In genomic region chr4:116788723-116789122, GRCh38 we compare ENCODE assay signal across 1 cellular context.
TF ChIP-seq lines count a peak whose summit lies in the region.

No MANE protein-coding gene starts in this region.

TF ChIP-seq in H1, 55 proteins besides CTCF, POLR2A, EP300 and RAD21 (continued from another document):
- TF ChIP-seq, protein P1, sequence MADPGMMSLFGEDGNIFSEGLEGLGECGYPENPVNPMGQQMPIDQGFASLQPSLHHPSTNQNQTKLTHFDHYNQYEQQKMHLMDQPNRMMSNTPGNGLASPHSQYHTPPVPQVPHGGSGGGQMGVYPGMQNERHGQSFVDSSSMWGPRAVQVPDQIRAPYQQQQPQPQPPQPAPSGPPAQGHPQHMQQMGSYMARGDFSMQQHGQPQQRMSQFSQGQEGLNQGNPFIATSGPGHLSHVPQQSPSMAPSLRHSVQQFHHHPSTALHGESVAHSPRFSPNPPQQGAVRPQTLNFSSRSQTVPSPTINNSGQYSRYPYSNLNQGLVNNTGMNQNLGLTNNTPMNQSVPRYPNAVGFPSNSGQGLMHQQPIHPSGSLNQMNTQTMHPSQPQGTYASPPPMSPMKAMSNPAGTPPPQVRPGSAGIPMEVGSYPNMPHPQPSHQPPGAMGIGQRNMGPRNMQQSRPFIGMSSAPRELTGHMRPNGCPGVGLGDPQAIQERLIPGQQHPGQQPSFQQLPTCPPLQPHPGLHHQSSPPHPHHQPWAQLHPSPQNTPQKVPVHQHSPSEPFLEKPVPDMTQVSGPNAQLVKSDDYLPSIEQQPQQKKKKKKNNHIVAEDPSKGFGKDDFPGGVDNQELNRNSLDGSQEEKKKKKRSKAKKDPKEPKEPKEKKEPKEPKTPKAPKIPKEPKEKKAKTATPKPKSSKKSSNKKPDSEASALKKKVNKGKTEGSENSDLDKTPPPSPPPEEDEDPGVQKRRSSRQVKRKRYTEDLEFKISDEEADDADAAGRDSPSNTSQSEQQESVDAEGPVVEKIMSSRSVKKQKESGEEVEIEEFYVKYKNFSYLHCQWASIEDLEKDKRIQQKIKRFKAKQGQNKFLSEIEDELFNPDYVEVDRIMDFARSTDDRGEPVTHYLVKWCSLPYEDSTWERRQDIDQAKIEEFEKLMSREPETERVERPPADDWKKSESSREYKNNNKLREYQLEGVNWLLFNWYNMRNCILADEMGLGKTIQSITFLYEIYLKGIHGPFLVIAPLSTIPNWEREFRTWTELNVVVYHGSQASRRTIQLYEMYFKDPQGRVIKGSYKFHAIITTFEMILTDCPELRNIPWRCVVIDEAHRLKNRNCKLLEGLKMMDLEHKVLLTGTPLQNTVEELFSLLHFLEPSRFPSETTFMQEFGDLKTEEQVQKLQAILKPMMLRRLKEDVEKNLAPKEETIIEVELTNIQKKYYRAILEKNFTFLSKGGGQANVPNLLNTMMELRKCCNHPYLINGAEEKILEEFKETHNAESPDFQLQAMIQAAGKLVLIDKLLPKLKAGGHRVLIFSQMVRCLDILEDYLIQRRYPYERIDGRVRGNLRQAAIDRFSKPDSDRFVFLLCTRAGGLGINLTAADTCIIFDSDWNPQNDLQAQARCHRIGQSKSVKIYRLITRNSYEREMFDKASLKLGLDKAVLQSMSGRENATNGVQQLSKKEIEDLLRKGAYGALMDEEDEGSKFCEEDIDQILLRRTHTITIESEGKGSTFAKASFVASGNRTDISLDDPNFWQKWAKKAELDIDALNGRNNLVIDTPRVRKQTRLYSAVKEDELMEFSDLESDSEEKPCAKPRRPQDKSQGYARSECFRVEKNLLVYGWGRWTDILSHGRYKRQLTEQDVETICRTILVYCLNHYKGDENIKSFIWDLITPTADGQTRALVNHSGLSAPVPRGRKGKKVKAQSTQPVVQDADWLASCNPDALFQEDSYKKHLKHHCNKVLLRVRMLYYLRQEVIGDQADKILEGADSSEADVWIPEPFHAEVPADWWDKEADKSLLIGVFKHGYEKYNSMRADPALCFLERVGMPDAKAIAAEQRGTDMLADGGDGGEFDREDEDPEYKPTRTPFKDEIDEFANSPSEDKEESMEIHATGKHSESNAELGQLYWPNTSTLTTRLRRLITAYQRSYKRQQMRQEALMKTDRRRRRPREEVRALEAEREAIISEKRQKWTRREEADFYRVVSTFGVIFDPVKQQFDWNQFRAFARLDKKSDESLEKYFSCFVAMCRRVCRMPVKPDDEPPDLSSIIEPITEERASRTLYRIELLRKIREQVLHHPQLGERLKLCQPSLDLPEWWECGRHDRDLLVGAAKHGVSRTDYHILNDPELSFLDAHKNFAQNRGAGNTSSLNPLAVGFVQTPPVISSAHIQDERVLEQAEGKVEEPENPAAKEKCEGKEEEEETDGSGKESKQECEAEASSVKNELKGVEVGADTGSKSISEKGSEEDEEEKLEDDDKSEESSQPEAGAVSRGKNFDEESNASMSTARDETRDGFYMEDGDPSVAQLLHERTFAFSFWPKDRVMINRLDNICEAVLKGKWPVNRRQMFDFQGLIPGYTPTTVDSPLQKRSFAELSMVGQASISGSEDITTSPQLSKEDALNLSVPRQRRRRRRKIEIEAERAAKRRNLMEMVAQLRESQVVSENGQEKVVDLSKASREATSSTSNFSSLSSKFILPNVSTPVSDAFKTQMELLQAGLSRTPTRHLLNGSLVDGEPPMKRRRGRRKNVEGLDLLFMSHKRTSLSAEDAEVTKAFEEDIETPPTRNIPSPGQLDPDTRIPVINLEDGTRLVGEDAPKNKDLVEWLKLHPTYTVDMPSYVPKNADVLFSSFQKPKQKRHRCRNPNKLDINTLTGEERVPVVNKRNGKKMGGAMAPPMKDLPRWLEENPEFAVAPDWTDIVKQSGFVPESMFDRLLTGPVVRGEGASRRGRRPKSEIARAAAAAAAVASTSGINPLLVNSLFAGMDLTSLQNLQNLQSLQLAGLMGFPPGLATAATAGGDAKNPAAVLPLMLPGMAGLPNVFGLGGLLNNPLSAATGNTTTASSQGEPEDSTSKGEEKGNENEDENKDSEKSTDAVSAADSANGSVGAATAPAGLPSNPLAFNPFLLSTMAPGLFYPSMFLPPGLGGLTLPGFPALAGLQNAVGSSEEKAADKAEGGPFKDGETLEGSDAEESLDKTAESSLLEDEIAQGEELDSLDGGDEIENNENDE (IDR thresholded peaks at IDR 0.05; ENCODE audit: insufficient replicate concordance, low read length) = no peak
- TF ChIP-seq YY1 (IDR thresholded peaks at IDR 0.05; ENCODE audit: low read depth, low read length) = no peak
- TF ChIP-seq CBX5 (IDR thresholded peaks at IDR 0.05; ENCODE audit: low read depth, low read length) = no peak
TF ChIP-seq in H1: peak in this region for 0.
